32 cellular contexts compared by ENCODE assay signal in the genomic region with DNA sequence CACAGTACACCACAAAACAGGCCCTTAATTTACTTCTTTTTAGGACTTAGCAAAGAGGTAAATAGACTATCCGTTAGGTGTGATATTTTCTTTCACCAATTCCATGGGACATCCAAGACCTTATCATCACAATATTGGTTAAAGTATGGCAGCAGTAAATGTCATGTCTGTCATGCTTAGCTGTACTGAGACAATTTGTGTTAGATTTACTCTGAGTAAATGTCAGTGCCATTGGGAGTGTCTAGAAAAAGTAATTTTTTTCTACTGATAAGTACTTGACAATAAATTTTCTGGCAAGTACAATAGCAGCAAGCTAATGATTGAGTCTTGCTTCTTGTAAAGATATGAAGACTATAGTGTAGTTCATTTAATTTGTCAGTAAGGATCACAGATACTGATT.
DNase-seq lines count a peak whose midpoint lies in the region; ATAC-seq, FAIRE-seq and TF ChIP-seq lines count a peak whose summit lies in the region.
"Had no signal": no experiment of that assay in that cellular context is flagged by ENCODE, and none has a peak within 500 bp of the region (broad histone marks: within the 10 kb centered on the region; RNA-seq: fewer than 3 reads in every experiment).

No MANE protein-coding gene starts in this region.

- H2AFZ ChIP-seq in neural cell (ENCODE audit: low read depth, low read length) = no peak overlapping the region
- H2AFZ ChIP-seq in SK-N-SH (ENCODE audit: low read depth) = no peak overlapping the region

- H3K27ac ChIP-seq in A549 (no peak overlapping the region), neural cell (ENCODE audit: low read length) (peak overlapping the region; percentile 16), SK-N-SH (ENCODE audit: low read depth in 2 of 2, low read length in 1 of 2) (no peak overlapping the region)
- H3K27ac ChIP-seq: 22Rv1; BLaER1; BLaER1 treated with 17β-estradiol and CSF1 and Interleukin-3, amounts not matched to agents 10 nM and 100 nM; C4-2B had no signal

- no peaks in the 10 kb centered on the region for H3K9me3 ChIP-seq in A549
- no peaks in the 10 kb centered on the region for H3K9me3 ChIP-seq in neural cell (ENCODE audit: low read length)
- H3K9me3 ChIP-seq in SK-N-SH = no peaks in the 10 kb centered on the region
- H3K9me3 ChIP-seq: BE2C; BLaER1; BLaER1 treated with 17β-estradiol and CSF1 and Interleukin-3, amounts not matched to agents 10 nM and 100 nM; Caco-2 had no signal

- DNase-seq in A549 (ENCODE audit: low read depth in 1 of 2, low spot score in 1 of 2) (no peak), D721Med (ENCODE audit: insufficient read length, low spot score) (no peak), DMS 273 (lab: John Stamatoyannopoulos, UW; ENCODE audit: unreplicated experiment) (no peak), anterior cingulate cortex (lab: John Stamatoyannopoulos, UW) (no peak), SK-N-SH (no peak)
- DNase-seq: 8988T; ACHN; AML-193; BE2C; C1 segment of cervical spinal cord; Caco-2; Calu3; CD4-positive, alpha-beta memory T cell; CD4-positive, alpha-beta T cell; CD4-positive, CD25-positive, alpha-beta regulatory T cell; CD8-positive, alpha-beta memory T cell; CD8-positive, alpha-beta T cell; COR-L47; DMS 273 treated with DMSO at 0.1 percent for 48 hours; DMS153; DMS53; DMS79; DMS79 treated with DMSO at 0.1 percent for 48 hours; DND-41; EL had no signal

- no peak overlapping the region for H3K9ac ChIP-seq in neural cell (ENCODE audit: low read length)
- H3K9ac ChIP-seq in SK-N-SH = no peak overlapping the region
- H3K9ac ChIP-seq: BLaER1; BLaER1 treated with 17β-estradiol and CSF1 and Interleukin-3, amounts not matched to agents 10 nM and 100 nM had no signal

- TF ChIP-seq EP300 in A549 (IDR thresholded peaks at IDR 0.05) (no peak), neural cell (conservative IDR thresholded peaks at IDR 0.05; ENCODE audit: poor library complexity, severe bottlenecking) (peak; percentile 86), SK-N-SH (IDR thresholded peaks at IDR 0.05; ENCODE audit: borderline replicate concordance in 1 of 2, low read depth in 1 of 2, low read length in 1 of 2) (no peak)

- H3K4me2 ChIP-seq in A549 (no peak overlapping the region), neural cell (ENCODE audit: low read length) (no peak overlapping the region), SK-N-SH (no peak overlapping the region)
- H3K4me2 ChIP-seq: BLaER1; BLaER1 treated with 17β-estradiol and CSF1 and Interleukin-3, amounts not matched to agents 10 nM and 100 nM had no signal

- H4K20me1 ChIP-seq in neural cell (ENCODE audit: insufficient read depth) (no peaks in the 10 kb centered on the region), SK-N-SH (ENCODE audit: insufficient read depth) (no peaks in the 10 kb centered on the region)
- H4K20me1 ChIP-seq: BLaER1; BLaER1 treated with 17β-estradiol and CSF1 and Interleukin-3, amounts not matched to agents 10 nM and 100 nM had no signal

- TF ChIP-seq RAD21 in A549 (conservative IDR thresholded peaks at IDR 0.05 in 1 of 2, IDR thresholded peaks at IDR 0.05 in 1 of 2) = no peak
- no peak for TF ChIP-seq RAD21 in neural cell (conservative IDR thresholded peaks at IDR 0.05)
- TF ChIP-seq RAD21 in SK-N-SH (IDR thresholded peaks at IDR 0.05; ENCODE audit: low read length) = no peak

- H3K4me1 ChIP-seq in A549 = no peaks in the 10 kb centered on the region
- no peaks in the 10 kb centered on the region for H3K4me1 ChIP-seq in SK-N-SH (ENCODE audit: control insufficient read depth in 1 of 2, insufficient read depth in 2 of 2, low read depth in 1 of 2, low read length in 1 of 2)
- H3K4me1 ChIP-seq: BE2C; BLaER1; BLaER1 treated with 17β-estradiol and CSF1 and Interleukin-3, amounts not matched to agents 10 nM and 100 nM; Caco-2 had no signal

- 48% methylated on average over 1 of the region's 1 CpG for WGBS in A549 (ENCODE audit: missing lambda C conversion rate)
- WGBS in SK-N-SH (ENCODE audit: low lambda C conversion rate) = 4% methylated on average over 1 of the region's 1 CpG

- H3K79me2 ChIP-seq in neural cell (replicated peaks; ENCODE audit: insufficient read depth, low read length) (no peaks in the 10 kb centered on the region), SK-N-SH (ENCODE audit: insufficient read depth) (no peaks in the 10 kb centered on the region)

- H3F3A ChIP-seq in neural cell (ENCODE audit: insufficient read depth, low read length, poor library complexity, severe bottlenecking) = no peaks in the 10 kb centered on the region
- no peaks in the 10 kb centered on the region for H3F3A ChIP-seq in SK-N-SH (replicated peaks; ENCODE audit: insufficient read depth)

- POLR2A ChIA-PET in A549 (lab: Yijun Ruan, JAX) = no interaction called here
- POLR2A ChIA-PET in SK-N-SH (lab: Yijun Ruan, JAX) = no interaction called here

- no peaks in the 10 kb centered on the region for H3K27me3 ChIP-seq in neural cell (ENCODE audit: insufficient read depth, low read depth, low read length)
- no peaks in the 10 kb centered on the region for H3K27me3 ChIP-seq in SK-N-SH (ENCODE audit: insufficient read depth)
- H3K27me3 ChIP-seq: BE2C had no signal

- H3K9me2 ChIP-seq in neural cell (ENCODE audit: insufficient read depth, low read length) (no peaks in the 10 kb centered on the region), SK-N-SH (no peaks in the 10 kb centered on the region)

- TF ChIP-seq POLR2A in A549 (IDR thresholded peaks at IDR 0.05; ENCODE audit: low read length) = no peak

- TF ChIP-seq CTCF in A549 (IDR thresholded peaks at IDR 0.05) = no peak
- no peak for TF ChIP-seq CTCF in D721Med (IDR thresholded peaks at IDR 0.05; ENCODE audit: insufficient read depth, missing control alignments)
- TF ChIP-seq CTCF in neural cell (IDR thresholded peaks at IDR 0.05; ENCODE audit: poor library complexity, severe bottlenecking) = no peak
- no peak for TF ChIP-seq CTCF in SK-N-SH (IDR thresholded peaks at IDR 0.05)

- no peaks in the 10 kb centered on the region for H3K36me3 ChIP-seq in neural cell (ENCODE audit: insufficient read depth, low read length)
- H3K36me3 ChIP-seq in SK-N-SH (replicated peaks in 1 of 2; ENCODE audit: control insufficient read depth in 1 of 2, insufficient read depth in 2 of 2, low read length in 1 of 2) = no peaks in the 10 kb centered on the region
- H3K36me3 ChIP-seq: BE2C; BLaER1; BLaER1 treated with 17β-estradiol and CSF1 and Interleukin-3, amounts not matched to agents 10 nM and 100 nM had no signal

- CTCF ChIA-PET in A549 (lab: Yijun Ruan, JAX) = no interaction called here
- CTCF ChIA-PET in SK-N-SH (lab: Yijun Ruan, JAX) = interaction anchor here (0.6 kb wide), 1 partner anchor 27 kb away, joined by 3 read pairs; no protein-coding TSS in a partner anchor

- FAIRE-seq in A549 (lab: Jason Lieb, UNC) = peak; percentile 32
- peak; percentile 64 for FAIRE-seq in D721Med (lab: Jason Lieb, UNC)
- FAIRE-seq: A204.1, G401.6 had no signal

- no peak for ATAC-seq in A549
- ATAC-seq: CD8-positive, alpha-beta T cell had no signal

- no peak overlapping the region for H3K4me3 ChIP-seq in A549
- H3K4me3 ChIP-seq in neural cell (ENCODE audit: low read length) = no peak overlapping the region
- no peak overlapping the region for H3K4me3 ChIP-seq in SK-N-SH (ENCODE audit: low read depth in 2 of 2, low read length in 1 of 2)
- H3K4me3 ChIP-seq: BLaER1; BLaER1 treated with 17β-estradiol and CSF1 and Interleukin-3, amounts not matched to agents 10 nM and 100 nM had no signal

TF ChIP-seq in A549, 52 proteins besides CTCF, POLR2A, EP300 and RAD21:
- TF ChIP-seq RFX5 (IDR thresholded peaks at IDR 0.05) (no peak), GATA3 (IDR thresholded peaks at IDR 0.05; ENCODE audit: borderline replicate concordance) (no peak), EHMT2 (IDR thresholded peaks at IDR 0.05; ENCODE audit: low read depth) (no peak), NFE2L2 (conservative IDR thresholded peaks at IDR 0.05; ENCODE audit: low read length) (no peak), FOSL2 (IDR thresholded peaks at IDR 0.05) (no peak), FOSL2 (CRISPR knock-in tag; IDR thresholded peaks at IDR 0.05) (no peak), SREBF2 (IDR thresholded peaks at IDR 0.05) (no peak)

TF ChIP-seq in neural cell, 6 proteins besides CTCF, POLR2A, EP300 and RAD21 (continues in another document):
- TF ChIP-seq POLR2AphosphoS5 (IDR thresholded peaks at IDR 0.05) = peak; percentile 62

TF ChIP-seq in SK-N-SH, 30 proteins besides CTCF, POLR2A, EP300 and RAD21:
- TF ChIP-seq, protein P1, sequence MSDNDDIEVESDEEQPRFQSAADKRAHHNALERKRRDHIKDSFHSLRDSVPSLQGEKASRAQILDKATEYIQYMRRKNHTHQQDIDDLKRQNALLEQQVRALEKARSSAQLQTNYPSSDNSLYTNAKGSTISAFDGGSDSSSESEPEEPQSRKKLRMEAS (IDR thresholded peaks at IDR 0.05; ENCODE audit: low read depth) = no peak
- TF ChIP-seq ELF1 (IDR thresholded peaks at IDR 0.05) (no peak), POLR2AphosphoS5 (IDR thresholded peaks at IDR 0.05; ENCODE audit: low read depth, low read length) (no peak), JUND (IDR thresholded peaks at IDR 0.05) (no peak), FOXJ3 (CRISPR knock-in tag; IDR thresholded peaks at IDR 0.05) (no peak), MEF2A (IDR thresholded peaks at IDR 0.05; ENCODE audit: borderline replicate concordance, low read depth) (no peak), TEAD4 (IDR thresholded peaks at IDR 0.05; ENCODE audit: borderline replicate concordance, insufficient read depth) (no peak), MXI1 (IDR thresholded peaks at IDR 0.05; ENCODE audit: low read depth, low read length) (no peak)
- TF ChIP-seq, protein P2, sequence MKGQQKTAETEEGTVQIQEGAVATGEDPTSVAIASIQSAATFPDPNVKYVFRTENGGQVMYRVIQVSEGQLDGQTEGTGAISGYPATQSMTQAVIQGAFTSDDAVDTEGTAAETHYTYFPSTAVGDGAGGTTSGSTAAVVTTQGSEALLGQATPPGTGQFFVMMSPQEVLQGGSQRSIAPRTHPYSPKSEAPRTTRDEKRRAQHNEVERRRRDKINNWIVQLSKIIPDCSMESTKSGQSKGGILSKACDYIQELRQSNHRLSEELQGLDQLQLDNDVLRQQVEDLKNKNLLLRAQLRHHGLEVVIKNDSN (IDR thresholded peaks at IDR 0.05; ENCODE audit: borderline replicate concordance, low read depth) = no peak
